Comparison of ENCODE assay signal across 26 cellular contexts in genomic region chr20:58054082-58054481, GRCh38.
"Had no signal": no experiment of that assay in that cellular context is flagged by ENCODE, and none has a peak within 500 bp of the region (broad histone marks: within the 10 kb centered on the region; RNA-seq: fewer than 3 reads in every experiment).

No MANE protein-coding gene starts in this region.

- H3K4me2 ChIP-seq: PC-9 had no signal

- H3K27ac Mint-ChIP-seq: activated CD4-positive, alpha-beta memory T cell treated with anti-CD3 and anti-CD28 coated beads for 36 hours; activated CD4-positive, alpha-beta T cell treated with anti-CD3 and anti-CD28 coated beads, Interleukin-2, amount 10 ng/mL, durations not matched to agents 7 days and 5 days; activated naive CD4-positive, alpha-beta T cell treated with anti-CD3 and anti-CD28 coated beads, Interleukin-2, amount 50 U/mL, for 72 hours; activated naive CD8-positive, alpha-beta T cell treated with anti-CD3 and anti-CD28 coated beads, Interleukin-2, amount 50 U/mL, for 24 hours; IgD-negative memory B cell; T-cell had no signal

- DNase-seq: activated CD4-positive, alpha-beta memory T cell treated with anti-CD3 and anti-CD28 coated beads for 36 hours; activated CD4-positive, alpha-beta T cell treated with anti-CD3 and anti-CD28 coated beads, Interleukin-2, amount 10 ng/mL, durations not matched to agents 7 days and 5 days; activated CD4-positive, CD25-positive, alpha-beta regulatory T cell; activated effector memory CD4-positive, alpha-beta T cell treated with anti-CD3 and anti-CD28 coated beads, Interleukin-2, amount 50 U/mL, for 16 hours; activated naive CD4-positive, alpha-beta T cell treated with Interleukin-2 at 50 U/mL for 16 hours; activated naive CD8-positive, alpha-beta T cell treated with anti-CD3 and anti-CD28 coated beads, Interleukin-2, amount 50 U/mL, for 24 hours; activated T-cell treated with anti-CD3 and anti-CD28 coated beads, Interleukin-2, amount 50 U/mL, for 4 hours; amniotic stem cell; body of pancreas; KG1; NCI-H1092; NCI-H1417; NCI-H1694 treated with DMSO at 0.1 percent for 48 hours; NCI-H2029 treated with DMSO at 0.1 percent for 48 hours; NCI-H345; NCI-H510A; NCI-H526 treated with DMSO at 0.1 percent for 48 hours; PC-9; SHP77 treated with DMSO at 0.1 percent for 48 hours; T-cell; T-helper 2 cell; T1000 had no signal

- H3K4me3 Mint-ChIP-seq: activated CD4-positive, alpha-beta memory T cell treated with anti-CD3 and anti-CD28 coated beads for 36 hours; activated CD4-positive, alpha-beta T cell treated with anti-CD3 and anti-CD28 coated beads, Interleukin-2, amount 10 ng/mL, durations not matched to agents 7 days and 5 days; activated naive CD8-positive, alpha-beta T cell treated with anti-CD3 and anti-CD28 coated beads, Interleukin-2, amount 50 U/mL, for 24 hours; activated T-cell treated with anti-CD3 and anti-CD28 coated beads, Interleukin-2, amount 50 U/mL, for 4 hours; IgD-negative memory B cell; T-cell had no signal

- H3K27ac ChIP-seq: ascending aorta, body of pancreas, PC-9, VCaP had no signal

- H3K9me3 ChIP-seq: body of pancreas had no signal

- H3K4me1 Mint-ChIP-seq: activated CD4-positive, alpha-beta T cell treated with anti-CD3 and anti-CD28 coated beads, Interleukin-2, amount 10 ng/mL, durations not matched to agents 7 days and 5 days; activated naive CD8-positive, alpha-beta T cell treated with anti-CD3 and anti-CD28 coated beads, Interleukin-2, amount 50 U/mL, for 24 hours; IgD-negative memory B cell; T-cell had no signal

- H3K36me3 ChIP-seq: ascending aorta had no signal

- H3K4me3 ChIP-seq: ascending aorta, body of pancreas, PC-9 had no signal

- H3K36me3 Mint-ChIP-seq: IgD-negative memory B cell, T-cell had no signal

- H3K4me1 ChIP-seq: body of pancreas had no signal

- H2AFZ ChIP-seq: PC-9 had no signal

- H3K27me3 ChIP-seq: ascending aorta, body of pancreas had no signal
